ENCODE assay signal across 8 cellular contexts in the genomic region with DNA sequence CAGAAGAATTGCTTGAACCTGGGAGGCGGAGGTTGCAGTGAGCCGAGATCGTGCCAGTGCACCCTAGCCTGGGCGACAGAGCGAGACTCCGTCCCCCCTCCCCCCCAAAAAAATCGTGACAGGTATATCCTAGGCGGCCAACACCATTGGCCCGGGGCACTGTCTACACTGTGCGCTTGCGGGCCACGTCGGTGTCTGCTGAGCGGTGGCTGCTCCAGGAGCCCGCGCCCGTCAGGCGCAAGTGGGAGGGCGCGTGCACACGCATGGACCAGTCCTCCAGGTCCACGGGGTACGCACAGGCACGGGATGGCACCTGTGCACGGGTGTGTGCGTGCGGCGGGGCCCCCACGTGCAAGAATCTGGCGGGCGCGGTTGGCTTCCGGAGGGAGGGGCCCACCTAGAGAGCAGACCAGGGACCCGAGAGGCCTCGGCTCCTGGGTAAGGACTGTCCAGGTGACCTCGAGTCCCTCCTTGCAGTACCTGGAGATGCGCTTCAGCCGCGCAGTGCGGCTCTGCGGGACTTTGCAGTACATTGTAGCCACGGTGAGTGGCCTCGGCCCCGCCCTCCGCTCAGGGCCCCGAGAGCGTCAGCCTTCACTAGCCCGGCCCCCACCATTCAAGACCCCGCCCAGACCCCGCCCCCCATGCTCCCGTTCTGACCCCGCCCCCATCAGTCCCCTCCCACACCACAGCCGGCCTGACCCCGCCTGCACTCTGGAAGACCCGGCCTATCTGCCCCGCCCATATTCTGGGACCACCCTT. TPM values are rescaled to one million over a fixed set of nuclear protein-coding genes. Genes with fewer than 3 reads are reported as not detected.
DNase-seq lines count a peak whose midpoint lies in the region; ATAC-seq, FAIRE-seq and TF ChIP-seq lines count a peak whose summit lies in the region.

No MANE protein-coding gene starts in this region.

- TF ChIP-seq CTCF in right atrium auricular region (IDR thresholded peaks at IDR 0.05) (no peak), SK-N-SH (IDR thresholded peaks at IDR 0.05) (no peak), lung (IDR thresholded peaks at IDR 0.05; ENCODE audit: control extremely low read depth, extremely low read depth) (no peak), kidney (IDR thresholded peaks at IDR 0.05; ENCODE audit: borderline replicate concordance, extremely low read depth, insufficient read depth) (no peak)

- H3K9me2 ChIP-seq in SK-N-SH, result no peaks in the 10 kb centered on the region

- ATAC-seq in right cardiac atrium (peak; percentile 44 to 54), lung (ENCODE audit: insufficient read depth, low FRiP score) (peak; percentile 23)

- H3K4me3 ChIP-seq in right cardiac atrium (ENCODE audit: low read length), result no peak overlapping the region
- peak overlapping the region in 1 of 2 donors; percentile 10 for H3K4me3 ChIP-seq in right atrium auricular region
- H3K4me3 ChIP-seq in SK-N-SH (ENCODE audit: low read depth in 2 of 2, low read length in 1 of 2), result peak overlapping the region in 1 of 2 experiments; percentile 42; a peak in 2 of 4 replicates
- H3K4me3 ChIP-seq in lung, result no peak overlapping the region
- H3K4me3 ChIP-seq in thymus (ENCODE audit: low read length), result peak overlapping the region; percentile 45
- no peak overlapping the region for H3K4me3 ChIP-seq in kidney (ENCODE audit: low read length in 2 of 2)

- intact Hi-C loops in right cardiac atrium (cut with DNase I) (loop anchor here in 1 of 4 donors (10.0 kb wide), 1 partner anchor 51 kb away; no protein-coding TSS in a partner anchor), kidney (cut with DNase I) (no loop called here)

- TF ChIP-seq EP300 in SK-N-SH (IDR thresholded peaks at IDR 0.05; ENCODE audit: borderline replicate concordance in 1 of 2, low read depth in 1 of 2, low read length in 1 of 2), result no peak

- H3K27me3 ChIP-seq in right cardiac atrium (ENCODE audit: control insufficient read depth, insufficient read depth) (no peaks in the 10 kb centered on the region), right atrium auricular region (peaks cover 28 to 31% of the 10 kb centered on the region in 2 donors), SK-N-SH (ENCODE audit: insufficient read depth) (peaks cover 33% of the 10 kb centered on the region), lung (ENCODE audit: control insufficient read depth, insufficient read depth) (no peaks in the 10 kb centered on the region), thymus (ENCODE audit: control insufficient read depth, insufficient read depth) (peaks cover 34% of the 10 kb centered on the region)

- H4K20me1 ChIP-seq in SK-N-SH (ENCODE audit: insufficient read depth), result no peaks in the 10 kb centered on the region

- peak overlapping the region; percentile 65 for H3K4me2 ChIP-seq in SK-N-SH

- 6% methylated on average over 56 of the region's 56 CpGs for WGBS in right cardiac atrium
- WGBS in SK-N-SH (ENCODE audit: low lambda C conversion rate), result 6% methylated on average over 17 of the region's 56 CpGs
- WGBS in lung, 2 donors, result 4 to 6% methylated on average over 52 to 56 of the region's 56 CpGs
- 7% methylated on average over 56 of the region's 56 CpGs for WGBS in thymus

- no peaks in the 10 kb centered on the region for H3K79me2 ChIP-seq in SK-N-SH (ENCODE audit: insufficient read depth)

- POLR2A ChIA-PET in SK-N-SH (lab: Yijun Ruan, JAX), result no interaction called here

- H2AFZ ChIP-seq in SK-N-SH (ENCODE audit: low read depth), result no peak overlapping the region

- DNase-seq in right cardiac atrium (peak in 1 of 3 donors; percentile 68), right atrium auricular region (ENCODE audit: low spot score) (no peak), SK-N-SH (peak; percentile 98), lung (ENCODE audit: low spot score) (no peak), kidney (no peak), superior temporal gyrus (ENCODE audit: extremely low spot score) (no peak)
- peak; percentile 77 for DNase-seq in activated naive CD4-positive, alpha-beta T cell treated with anti-CD3 and anti-CD28 coated beads, Interleukin-2, amount 50 U/mL, for 16 hours

- H3F3A ChIP-seq in SK-N-SH (replicated peaks; ENCODE audit: insufficient read depth), result no peaks in the 10 kb centered on the region

- no peak for TF ChIP-seq RAD21 in SK-N-SH (IDR thresholded peaks at IDR 0.05; ENCODE audit: low read length)

- H3K9me3 ChIP-seq in right cardiac atrium (ENCODE audit: control insufficient read depth, low read length), result no peaks in the 10 kb centered on the region
- no peaks in the 10 kb centered on the region for H3K9me3 ChIP-seq in right atrium auricular region
- no peaks in the 10 kb centered on the region for H3K9me3 ChIP-seq in SK-N-SH
- peaks cover 0 to 1% of the 10 kb centered on the region in 2 donors for H3K9me3 ChIP-seq in lung (ENCODE audit: control insufficient read depth in 2 of 2, insufficient read depth in 1 of 2, low read length in 1 of 2)
- no peaks in the 10 kb centered on the region for H3K9me3 ChIP-seq in thymus (ENCODE audit: control insufficient read depth)
- no peaks in the 10 kb centered on the region for H3K9me3 ChIP-seq in kidney (ENCODE audit: control insufficient read depth in 1 of 2, low read length in 2 of 2)

- H3K9ac ChIP-seq in SK-N-SH (no peak overlapping the region), kidney (ENCODE audit: low read length in 2 of 2) (no peak overlapping the region)

- H3K27ac ChIP-seq in right cardiac atrium (ENCODE audit: low read length) (no peak overlapping the region), right atrium auricular region (no peak overlapping the region), SK-N-SH (ENCODE audit: low read depth in 2 of 2, low read length in 1 of 2) (no peak overlapping the region), lung (ENCODE audit: low read depth in 1 of 2, low read length in 1 of 2) (no peak overlapping the region), thymus (ENCODE audit: low read depth) (no peak overlapping the region), kidney (ENCODE audit: low read depth in 2 of 2, low read length in 2 of 2) (no peak overlapping the region)

- no peaks in the 10 kb centered on the region for H3K36me3 ChIP-seq in right atrium auricular region
- no peaks in the 10 kb centered on the region for H3K36me3 ChIP-seq in SK-N-SH (replicated peaks in 1 of 2; ENCODE audit: control insufficient read depth in 1 of 2, insufficient read depth in 2 of 2, low read length in 1 of 2)
- no peaks in the 10 kb centered on the region for H3K36me3 ChIP-seq in lung (ENCODE audit: control insufficient read depth in 2 of 2, insufficient read depth in 2 of 2, low read length in 2 of 2)
- H3K36me3 ChIP-seq in thymus (ENCODE audit: control insufficient read depth, insufficient read depth), result no peaks in the 10 kb centered on the region
- H3K36me3 ChIP-seq in kidney (ENCODE audit: control insufficient read depth in 1 of 2, insufficient read depth in 2 of 2, low read length in 2 of 2), result no peaks in the 10 kb centered on the region

- CTCF ChIA-PET in SK-N-SH (lab: Yijun Ruan, JAX), result interaction anchor here (0.7 to 4.3 kb wide), 2 partner anchors 59 to 123 kb away, joined by 3 to 26 read pairs; a partner anchor contains a TSS

- FAIRE-seq in kidney (lab: Jason Lieb, UNC), result no peak

- H3K4me1 ChIP-seq in right cardiac atrium (ENCODE audit: control insufficient read depth, insufficient read depth, low read length), result no peaks in the 10 kb centered on the region
- H3K4me1 ChIP-seq in right atrium auricular region, result peaks cover 0 to 26% of the 10 kb centered on the region in 2 donors
- H3K4me1 ChIP-seq in SK-N-SH (ENCODE audit: control insufficient read depth in 1 of 2, insufficient read depth in 2 of 2, low read depth in 1 of 2, low read length in 1 of 2), result peaks cover 0 to 5% of the 10 kb centered on the region in 2 experiments; a peak in 1 of 4 replicates
- peaks cover 0 to 9% of the 10 kb centered on the region in 2 donors for H3K4me1 ChIP-seq in lung (ENCODE audit: control insufficient read depth in 2 of 2, insufficient read depth in 2 of 2, low read length in 2 of 2)
- H3K4me1 ChIP-seq in thymus (ENCODE audit: control insufficient read depth, insufficient read depth, low read length), result peaks cover 5% of the 10 kb centered on the region
- peaks cover 0 to 3% of the 10 kb centered on the region in 2 donors for H3K4me1 ChIP-seq in kidney (ENCODE audit: control insufficient read depth in 1 of 2, insufficient read depth in 1 of 2, low read depth in 1 of 2, low read length in 2 of 2)

RNA-seq across cellular contexts. Expression of a gene that starts 2.1 kb away (rescaled TPM):
- total RNA-seq in right cardiac atrium (not detected), right atrium auricular region (not detected), lung (under 1 TPM in 1 of 2 donors, not detected in 1; 0.95 TPM), kidney (0.16 TPM)
- polyA plus RNA-seq in right cardiac atrium (not detected), SK-N-SH (2012; rRNA removed) (0.02 TPM in 2 replicates), lung (under 1 TPM; 0.14 to 0.15 TPM), thymus (0.25 TPM), kidney (ENCODE audit: insufficient read depth, low read depth, low replicate concordance) (not detected)
- 0.01 TPM in 1 of 2 replicates, not detected in the other for polyA plus RNA-seq in SK-N-SH (2012; cell fraction: cytosol; rRNA removed)
- polyA plus RNA-seq in SK-N-SH (2012; cell fraction: nucleus; rRNA removed), result 0.01 and 0.02 TPM in 2 replicates

RNA-seq across cellular contexts. Expression of a gene that starts 14.1 kb away (rescaled TPM):
- total RNA-seq in right cardiac atrium (1,000 to 10,000 TPM in 1 of 4 donors, 100 to 1,000 TPM in 3; 850 to 1,097 (median 916) TPM), right atrium auricular region (100 to 1,000 TPM; 496 to 916 TPM), lung (1,000 to 10,000 TPM in 1 of 2 donors, 100 to 1,000 TPM in 1; 639 to 1,758 TPM), kidney (1,282 TPM)
- polyA plus RNA-seq in right cardiac atrium (998 TPM), SK-N-SH (2012; rRNA removed) (2,138 and 2,695 TPM in 2 replicates), lung (1,000 to 10,000 TPM; 1,929 to 1,987 TPM), thymus (2,901 TPM), kidney (ENCODE audit: insufficient read depth, low read depth, low replicate concordance) (1,707 TPM)
- polyA plus RNA-seq in SK-N-SH (2012; cell fraction: cytosol; rRNA removed), result 1,924 and 2,091 TPM in 2 replicates
- 669 and 951 TPM in 2 replicates for polyA plus RNA-seq in SK-N-SH (2012; cell fraction: nucleus; rRNA removed)

RNA-seq across cellular contexts. Expression of a gene that starts 26.1 kb away (rescaled TPM):
- total RNA-seq in right cardiac atrium (1 to 10 TPM; 1.6 to 5.3 (median 4.0) TPM), right atrium auricular region (1 to 10 TPM in 1 of 2 donors, under 1 TPM in 1; 0.93 to 4.0 TPM), lung (10 to 100 TPM; 17.3 to 18.8 TPM), kidney (30.8 TPM)
- polyA plus RNA-seq in right cardiac atrium (2.2 TPM), SK-N-SH (2012; rRNA removed) (1.3 and 2.0 TPM in 2 replicates), lung (10 to 100 TPM in 1 of 2 donors, 1 to 10 TPM in 1; 5.2 to 32.5 TPM), thymus (50.4 TPM), kidney (ENCODE audit: insufficient read depth, low read depth, low replicate concordance) (3.5 TPM)
- 0.67 and 0.71 TPM in 2 replicates for polyA plus RNA-seq in SK-N-SH (2012; cell fraction: cytosol; rRNA removed)
- polyA plus RNA-seq in SK-N-SH (2012; cell fraction: nucleus; rRNA removed), result 6.4 and 7.2 TPM in 2 replicates

RNA-seq across cellular contexts. Expression of a gene that starts 52.5 kb away (rescaled TPM):
- total RNA-seq in right cardiac atrium (not detected), right atrium auricular region (not detected), lung (not detected), kidney (not detected)
- polyA plus RNA-seq in right cardiac atrium (not detected), SK-N-SH (2012; rRNA removed) (0.21 and 0.65 TPM in 2 replicates), lung (1 to 10 TPM in 1 of 2 donors, not detected in 1; 1.5 TPM), thymus (2.1 TPM), kidney (ENCODE audit: insufficient read depth, low read depth, low replicate concordance) (not detected)
- polyA plus RNA-seq in SK-N-SH (2012; cell fraction: cytosol; rRNA removed), result 0.17 and 0.37 TPM in 2 replicates
- polyA plus RNA-seq in SK-N-SH (2012; cell fraction: nucleus; rRNA removed), result 0.49 and 0.58 TPM in 2 replicates

RNA-seq across cellular contexts. Expression of a gene that starts 59.0 kb away (rescaled TPM):
- total RNA-seq in right cardiac atrium (10 to 100 TPM; 76.1 to 87.6 (median 78.8) TPM), right atrium auricular region (10 to 100 TPM; 56.7 to 65.5 TPM), lung (10 to 100 TPM; 35.5 to 83.1 TPM), kidney (59.5 TPM)
- polyA plus RNA-seq in right cardiac atrium (136 TPM), SK-N-SH (2012; rRNA removed) (157 and 231 TPM in 2 replicates), lung (100 to 1,000 TPM; 121 to 146 TPM), thymus (78.8 TPM), kidney (ENCODE audit: insufficient read depth, low read depth, low replicate concordance) (120 TPM)
- 136 and 171 TPM in 2 replicates for polyA plus RNA-seq in SK-N-SH (2012; cell fraction: cytosol; rRNA removed)
- polyA plus RNA-seq in SK-N-SH (2012; cell fraction: nucleus; rRNA removed), result 162 and 202 TPM in 2 replicates

Comparison
In these comparisons a context has a peak if more than half of its experiments do, and no peak if none do; other contexts are left out.
1. DNase-seq: peak in SK-N-SH (single experiment) and activated naive CD4-positive, alpha-beta T cell treated with anti-CD3 and anti-CD28 coated beads, Interleukin-2, amount 50 U/mL, for 16 hours (single experiment); none in right atrium auricular region (single experiment), lung (single experiment), kidney (single experiment) and superior temporal gyrus (single experiment).